8 cellular contexts compared by ENCODE assay signal in genomic region chr17:48307814-48308411, GRCh38.
A peak's percentile ranks its signal among the peaks of the same experiment; 100 is the strongest.
DNase-seq lines count a peak whose midpoint lies in the region; ATAC-seq and TF ChIP-seq lines count a peak whose summit lies in the region.

No MANE protein-coding gene starts in this region.

- H3F3A ChIP-seq in SK-N-SH (replicated peaks; ENCODE audit: insufficient read depth): no peaks in the 10 kb centered on the region

- H3K79me2 ChIP-seq in SK-N-SH (ENCODE audit: insufficient read depth): no peaks in the 10 kb centered on the region

- no peak overlapping the region for H3K9ac ChIP-seq in SK-N-SH

- in situ Hi-C loops in G401 (cut with HindIII; ENCODE audit: low sequenced_read_pairs): no loop called here

- 3% methylated on average over 4 of the region's 4 CpGs for WGBS in SK-N-SH (ENCODE audit: low lambda C conversion rate)

- no peak for TF ChIP-seq EP300 in SK-N-SH (IDR thresholded peaks at IDR 0.05; ENCODE audit: borderline replicate concordance in 1 of 2, low read depth in 1 of 2, low read length in 1 of 2)

- no peak overlapping the region for H3K27ac ChIP-seq in SK-N-SH (ENCODE audit: low read depth in 2 of 2, low read length in 1 of 2)

- POLR2A ChIA-PET in SK-N-SH (lab: Yijun Ruan, JAX): no interaction called here

- H3K4me1 ChIP-seq in SK-N-SH (ENCODE audit: control insufficient read depth in 1 of 2, insufficient read depth in 2 of 2, low read depth in 1 of 2, low read length in 1 of 2): no peaks in the 10 kb centered on the region; a peak in 1 of 4 replicates

- H3K27me3 ChIP-seq in SK-N-SH (ENCODE audit: insufficient read depth): peaks cover 52% of the 10 kb centered on the region

- CTCF ChIA-PET in SK-N-SH (lab: Yijun Ruan, JAX): interaction anchor here (0.6 to 3.5 kb wide), 70 partner anchors 8 to 727 kb away, joined by 3 to 59 read pairs (median 4); partner anchors contain the start of genes CDK5RAP3, HOXB5, HOXB6 and HOXB8

- H4K20me1 ChIP-seq in SK-N-SH (ENCODE audit: insufficient read depth): no peaks in the 10 kb centered on the region

- H3K9me2 ChIP-seq in SK-N-SH: no peaks in the 10 kb centered on the region

- TF ChIP-seq CTCF in SK-N-SH (IDR thresholded peaks at IDR 0.05): peak; percentile 97

- no peak overlapping the region; a peak in 1 of 4 replicates for H3K4me3 ChIP-seq in SK-N-SH (ENCODE audit: low read depth in 2 of 2, low read length in 1 of 2)

- peak; percentile 67 for TF ChIP-seq RAD21 in SK-N-SH (IDR thresholded peaks at IDR 0.05; ENCODE audit: low read length)

- H2AFZ ChIP-seq in SK-N-SH (ENCODE audit: low read depth): no peak overlapping the region

- no peak overlapping the region for H3K4me2 ChIP-seq in SK-N-SH

- H3K9me3 ChIP-seq in SK-N-SH: no peaks in the 10 kb centered on the region

- ATAC-seq in HG02970 (IDR thresholded peaks at IDR 0.05; ENCODE audit: low FRiP score, unreplicated experiment) (no peak), HG03520 (IDR thresholded peaks at IDR 0.05; ENCODE audit: unreplicated experiment) (no peak)

- DNase-seq in G401 (ENCODE audit: low spot score) (peak; percentile 47), LoVo (ENCODE audit: low spot score) (peak; percentile 63), SK-N-SH (peak; percentile 48), astrocyte of the hippocampus (ENCODE audit: low read depth, low spot score) (peak; percentile 77), iPS-NIHi11 (ENCODE audit: low spot score) (peak; percentile 42)
- DNase-seq in stimulated activated CD4-positive, alpha-beta T cell treated with anti-CD3 and anti-CD28 coated beads, Interleukin-1b, Interleukin-23, amount 100 ng/mL, for 4 hours (ENCODE audit: low read depth in 2 of 2): peak; percentile 29 to 32

- H3K36me3 ChIP-seq in SK-N-SH (replicated peaks in 1 of 2; ENCODE audit: control insufficient read depth in 1 of 2, insufficient read depth in 2 of 2, low read length in 1 of 2): no peaks in the 10 kb centered on the region

TF ChIP-seq in SK-N-SH, 30 proteins besides CTCF, POLR2A, EP300 and RAD21:
- no peak for TF ChIP-seq CHD2 (IDR thresholded peaks at IDR 0.05; ENCODE audit: low read length, partially characterized antibody)
- peak; percentile 91 for TF ChIP-seq SMC3 (IDR thresholded peaks at IDR 0.05; ENCODE audit: low read depth, low read length)
